12 cellular contexts compared by ENCODE assay signal in genomic region chr12:65728348-65728912, GRCh38.
DNase-seq lines count a peak whose midpoint lies in the region; ATAC-seq, FAIRE-seq and TF ChIP-seq lines count a peak whose summit lies in the region.
"Had no signal": no experiment of that assay in that cellular context is flagged by ENCODE, and none has a peak within 500 bp of the region (broad histone marks: within the 10 kb centered on the region; RNA-seq: fewer than 3 reads in every experiment).

No MANE protein-coding gene starts in this region.

- peaks cover 43% of the 10 kb centered on the region for H3K27me3 Mint-ChIP-seq in WTC11 (ENCODE audit: low read depth)
- peaks cover 38% of the 10 kb centered on the region for H3K27me3 Mint-ChIP-seq in osteocyte (ENCODE audit: unreplicated experiment)

- H3K36me3 Mint-ChIP-seq in WTC11 (no peaks in the 10 kb centered on the region; the same call in 1 of the 2 replicates), osteocyte (ENCODE audit: unreplicated experiment) (no peaks in the 10 kb centered on the region)

- no peak overlapping the region for H3K27ac Mint-ChIP-seq in WTC11
- no peak overlapping the region for H3K27ac Mint-ChIP-seq in osteocyte (ENCODE audit: unreplicated experiment)
- H3K27ac Mint-ChIP-seq: activated naive CD4-positive, alpha-beta T cell treated with anti-CD3 and anti-CD28 coated beads, Interleukin-2, amount 50 U/mL, for 72 hours had no signal

- TF ChIP-seq CTCF in WTC11 (IDR thresholded peaks at IDR 0.05), result no peak
- TF ChIP-seq CTCF in foreskin fibroblast (IDR thresholded peaks at IDR 0.05; ENCODE audit: low read depth, low read length), result no peak
- TF ChIP-seq CTCF in osteocyte (IDR thresholded peaks at IDR 0.05), result no peak

- H3K4me3 Mint-ChIP-seq in WTC11, result peak overlapping the region; percentile 89
- peak overlapping the region; percentile 75 for H3K4me3 Mint-ChIP-seq in osteocyte (ENCODE audit: unreplicated experiment)

- intact Hi-C loops in left ventricle myocardium superior (cut with micrococcal nuclease), result no loop called here

- DNase-seq in H54 (ENCODE audit: insufficient read length, low spot score), result no peak
- no peak for DNase-seq in WTC11 (ENCODE audit: low spot score)
- DNase-seq in foreskin fibroblast, result no peak
- no peak for DNase-seq in osteocyte (ENCODE audit: extremely low spot score, unreplicated experiment)
- DNase-seq in Ammon's horn (ENCODE audit: low spot score), result no peak
- DNase-seq in left ventricle myocardium superior, result no peak
- DNase-seq in DMS 273 treated with DMSO at 0.1 percent for 48 hours (lab: John Stamatoyannopoulos, UW), result no peak
- DNase-seq: effector memory CD4-positive, alpha-beta T cell; GOT3; Kasumi-1 had no signal

- POLR2A ChIA-PET in WTC11 (lab: Charles Lee), result interaction anchor here (0.6 to 1.4 kb wide), 3 partner anchors 13 to 98 kb away, joined by 3 to 4 read pairs (median 3); no protein-coding TSS in a partner anchor

- H3K4me3 ChIP-seq in foreskin fibroblast (ENCODE audit: low read depth in 1 of 2, low read length in 2 of 2), result peak overlapping the region; percentile 45 to 63

- peak; percentile 11 for FAIRE-seq in H54 (lab: Jason Lieb, UNC)

- H3K4me1 Mint-ChIP-seq in WTC11 (peaks cover 18% of the 10 kb centered on the region), osteocyte (ENCODE audit: unreplicated experiment) (peaks cover 14% of the 10 kb centered on the region)

- ATAC-seq in WTC11 (no peak), left ventricle myocardium superior (no peak), HG03521 (IDR thresholded peaks at IDR 0.05; ENCODE audit: unreplicated experiment) (no peak)

- TF ChIP-seq POLR2A in H54 (IDR thresholded peaks at IDR 0.05; ENCODE audit: low read depth, low read length), result no peak

- H3K9me3 Mint-ChIP-seq in WTC11 (no peaks in the 10 kb centered on the region), osteocyte (ENCODE audit: unreplicated experiment) (no peaks in the 10 kb centered on the region)

- CTCF ChIA-PET in WTC11 (lab: Charles Lee), result interaction anchor here (0.6 to 1.5 kb wide), 3 partner anchors 13 to 109 kb away, joined by 3 to 4 read pairs (median 4); no protein-coding TSS in a partner anchor

TF ChIP-seq in WTC11, 78 proteins besides CTCF, POLR2A, EP300 and RAD21:
- no peak for TF ChIP-seq JUN (CRISPR knock-in tag; IDR thresholded peaks at IDR 0.05)
- TF ChIP-seq NR3C1 (CRISPR knock-in tag; conservative IDR thresholded peaks at IDR 0.05; ENCODE audit: low read depth), result no peak
- no peak for TF ChIP-seq ESRRA (CRISPR knock-in tag; IDR thresholded peaks at IDR 0.05; ENCODE audit: borderline replicate concordance)
- no peak for TF ChIP-seq TEAD1 (CRISPR knock-in tag; IDR thresholded peaks at IDR 0.05)
- no peak for TF ChIP-seq ZBTB21 (CRISPR knock-in tag; IDR thresholded peaks at IDR 0.05; ENCODE audit: borderline replicate concordance)
- TF ChIP-seq ZNF423 (CRISPR knock-in tag; IDR thresholded peaks at IDR 0.05), result no peak
- TF ChIP-seq ZSCAN18 (CRISPR knock-in tag; IDR thresholded peaks at IDR 0.05), result no peak
- TF ChIP-seq CREM (CRISPR knock-in tag; IDR thresholded peaks at IDR 0.05), result no peak
